In genomic region chr2:32811696-32812095, GRCh38 we compare ENCODE assay signal across 23 cellular contexts.
"Had no signal": no experiment of that assay in that cellular context is flagged by ENCODE, and none has a peak within 500 bp of the region (broad histone marks: within the 10 kb centered on the region; RNA-seq: fewer than 3 reads in every experiment).

No MANE protein-coding gene starts in this region.

- ATAC-seq: activated CD8-positive, alpha-beta T cell treated with anti-CD3 and anti-CD28 coated beads, Interleukin-2, amount 10 ng/mL, durations not matched to agents 7 days and 5 days; body of pancreas; K562; Panc1 had no signal

- H3K4me1 Mint-ChIP-seq: activated CD4-positive, alpha-beta T cell treated with anti-CD3 and anti-CD28 coated beads, Interleukin-2, amount 10 ng/mL, durations not matched to agents 24 days and 14 days; activated naive CD4-positive, alpha-beta T cell treated with anti-CD3 and anti-CD28 coated beads, Interleukin-2, amount 50 U/mL, for 24 hours; activated naive CD8-positive, alpha-beta T cell treated with anti-CD3 and anti-CD28 coated beads, Interleukin-2, amount 10 ng/mL, durations not matched to agents 7 days and 5 days had no signal

- DNase-seq: activated CD4-positive, alpha-beta T cell treated with anti-CD3 and anti-CD28 coated beads, Interleukin-2, amount 10 ng/mL, durations not matched to agents 24 days and 14 days; activated CD4-positive, alpha-beta T cell treated with anti-CD3 and anti-CD28 coated beads, Interleukin-2, amount 50 U/mL, for 4 hours; activated CD8-positive, alpha-beta T cell treated with anti-CD3 and anti-CD28 coated beads, Interleukin-2, amount 10 ng/mL, durations not matched to agents 7 days and 5 days; activated gamma-delta T cell; activated naive CD4-positive, alpha-beta T cell treated with Interleukin-2 at 50 U/mL for 16 hours; activated naive CD8-positive, alpha-beta T cell treated with anti-CD3 and anti-CD28 coated beads, Interleukin-2, amount 10 ng/mL, durations not matched to agents 7 days and 5 days; activated T-cell treated with anti-CD3 and anti-CD28 coated beads, Interleukin-2, amount 50 U/mL, for 24 hours; body of pancreas; NCI-H1092 treated with DMSO at 0.1 percent for 48 hours; NCI-H1417 treated with DMSO at 0.1 percent for 48 hours; NCI-H187 treated with DMSO at 0.1 percent for 48 hours; NCI-H2081; NCI-H345; NCI-H524 treated with DMSO at 0.1 percent for 48 hours; SHP77; SJCRH30; SK-N-SH had no signal

- H3K9me3 Mint-ChIP-seq: activated CD4-positive, alpha-beta T cell treated with anti-CD3 and anti-CD28 coated beads, Interleukin-2, amount 10 ng/mL, durations not matched to agents 24 days and 14 days; activated naive CD4-positive, alpha-beta T cell treated with anti-CD3 and anti-CD28 coated beads, Interleukin-2, amount 50 U/mL, for 24 hours; activated naive CD8-positive, alpha-beta T cell treated with anti-CD3 and anti-CD28 coated beads, Interleukin-2, amount 10 ng/mL, durations not matched to agents 7 days and 5 days; activated T-cell treated with anti-CD3 and anti-CD28 coated beads, Interleukin-2, amount 50 U/mL, for 24 hours; activated T-helper 2 cell treated with anti-CD3 and anti-CD28 coated beads, Interferon-gamma antibody, Interleukin-2, Interleukin-4, amounts not matched to agents 10 μg/mL and 5 μg/mL and 100 μg/mL, durations not matched to agents 14 hours and 24 hours and 36 hours; T-helper 1 cell treated with Interleukin-12 subunit alpha and Interleukin-12 subunit beta and Interleukin-4 antibody, amounts not matched to agents 30 μg/mL and 1 μg/mL, for 36 hours; T-helper 2 cell treated with Interferon-gamma antibody and Interleukin-4, amounts not matched to agents 5 μg/mL and 100 μg/mL, for 36 hours had no signal

- H3K27ac Mint-ChIP-seq: activated CD4-positive, alpha-beta T cell treated with anti-CD3 and anti-CD28 coated beads, Interleukin-2, amount 10 ng/mL, durations not matched to agents 24 days and 14 days; activated CD8-positive, alpha-beta T cell treated with anti-CD3 and anti-CD28 coated beads, Interleukin-2, amount 10 ng/mL, durations not matched to agents 7 days and 5 days; activated naive CD4-positive, alpha-beta T cell treated with anti-CD3 and anti-CD28 coated beads, Interleukin-2, amount 50 U/mL, for 24 hours; activated naive CD8-positive, alpha-beta T cell treated with anti-CD3 and anti-CD28 coated beads, Interleukin-2, amount 10 ng/mL, durations not matched to agents 7 days and 5 days; activated T-cell treated with anti-CD3 and anti-CD28 coated beads, Interleukin-2, amount 50 U/mL, for 24 hours; activated T-helper 2 cell treated with anti-CD3 and anti-CD28 coated beads, Interferon-gamma antibody, Interleukin-2, Interleukin-4, amounts not matched to agents 10 μg/mL and 5 μg/mL and 100 μg/mL, durations not matched to agents 14 hours and 24 hours and 36 hours; T-helper 1 cell treated with Interleukin-12 subunit alpha and Interleukin-12 subunit beta and Interleukin-4 antibody, amounts not matched to agents 30 μg/mL and 1 μg/mL, for 36 hours; T-helper 2 cell treated with Interferon-gamma antibody and Interleukin-4, amounts not matched to agents 5 μg/mL and 100 μg/mL, for 36 hours had no signal

- H3K27me3 Mint-ChIP-seq: activated CD4-positive, alpha-beta T cell treated with anti-CD3 and anti-CD28 coated beads, Interleukin-2, amount 10 ng/mL, durations not matched to agents 24 days and 14 days; activated naive CD4-positive, alpha-beta T cell treated with anti-CD3 and anti-CD28 coated beads, Interleukin-2, amount 50 U/mL, for 24 hours; activated naive CD8-positive, alpha-beta T cell treated with anti-CD3 and anti-CD28 coated beads, Interleukin-2, amount 10 ng/mL, durations not matched to agents 7 days and 5 days; activated T-cell treated with anti-CD3 and anti-CD28 coated beads, Interleukin-2, amount 50 U/mL, for 24 hours had no signal

- H3K4me3 Mint-ChIP-seq: activated CD4-positive, alpha-beta T cell treated with anti-CD3 and anti-CD28 coated beads, Interleukin-2, amount 10 ng/mL, durations not matched to agents 24 days and 14 days; activated CD8-positive, alpha-beta T cell treated with anti-CD3 and anti-CD28 coated beads, Interleukin-2, amount 10 ng/mL, durations not matched to agents 7 days and 5 days; activated naive CD4-positive, alpha-beta T cell treated with anti-CD3 and anti-CD28 coated beads, Interleukin-2, amount 50 U/mL, for 24 hours; activated naive CD8-positive, alpha-beta T cell treated with anti-CD3 and anti-CD28 coated beads, Interleukin-2, amount 10 ng/mL, durations not matched to agents 7 days and 5 days; activated T-cell treated with anti-CD3 and anti-CD28 coated beads, Interleukin-2, amount 50 U/mL, for 24 hours; T-helper 1 cell treated with Interleukin-12 subunit alpha and Interleukin-12 subunit beta and Interleukin-4 antibody, amounts not matched to agents 30 μg/mL and 1 μg/mL, for 36 hours; T-helper 2 cell treated with Interferon-gamma antibody and Interleukin-4, amounts not matched to agents 5 μg/mL and 100 μg/mL, for 36 hours had no signal
